ENCODE assay signal across 1 cellular context in genomic region chr5:145833616-145834200, GRCh38.
TF ChIP-seq lines count a peak whose summit lies in the region.

No MANE protein-coding gene starts in this region.

TF ChIP-seq in HepG2, 621 proteins besides CTCF, POLR2A, EP300 and RAD21 (continued from another document):
- TF ChIP-seq ZHX2 (IDR thresholded peaks at IDR 0.05; ENCODE audit: low read depth) (no peak), ZHX2 (CRISPR knock-in tag; IDR thresholded peaks at IDR 0.05; ENCODE audit: borderline replicate concordance) (no peak), HOXD1 (CRISPR knock-in tag; IDR thresholded peaks at IDR 0.05) (no peak), DR1 (CRISPR knock-in tag; IDR thresholded peaks at IDR 0.05) (no peak), ZNF501 (CRISPR knock-in tag; IDR thresholded peaks at IDR 0.05) (0 out of 2 replicates have a peak, but pooled peaks have one; percentile 30), ESRRA (CRISPR knock-in tag; IDR thresholded peaks at IDR 0.05; ENCODE audit: low read depth) (peak; percentile 62; the same call in 1 of the 2 replicates), SALL2 (CRISPR knock-in tag; IDR thresholded peaks at IDR 0.05) (no peak), ZFX (CRISPR knock-in tag; IDR thresholded peaks at IDR 0.05; ENCODE audit: low read depth) (peak; percentile 24; the same call in 1 of the 2 replicates), TOPORS (CRISPR knock-in tag; IDR thresholded peaks at IDR 0.05) (no peak), ERF (CRISPR knock-in tag; IDR thresholded peaks at IDR 0.05) (no peak), KDM3A (CRISPR knock-in tag; IDR thresholded peaks at IDR 0.05; ENCODE audit: low read depth) (no peak), ZNF773 (CRISPR knock-in tag; IDR thresholded peaks at IDR 0.05; ENCODE audit: borderline replicate concordance) (no peak), GABPA (IDR thresholded peaks at IDR 0.05; ENCODE audit: low read depth, low read length) (no peak), GABPA (CRISPR knock-in tag; IDR thresholded peaks at IDR 0.05; ENCODE audit: low read depth) (no peak), MAFF (IDR thresholded peaks at IDR 0.05; ENCODE audit: low read depth, low read length) (peak; percentile 61), RFX1 (IDR thresholded peaks at IDR 0.05) (no peak), ZFP36 (IDR thresholded peaks at IDR 0.05; ENCODE audit: borderline replicate concordance, low read depth, low read length, partially characterized antibody) (no peak), SP140L (CRISPR knock-in tag; IDR thresholded peaks at IDR 0.05; ENCODE audit: borderline replicate concordance) (no peak), ZNF564 (CRISPR knock-in tag; IDR thresholded peaks at IDR 0.05) (no peak), GPBP1L1 (CRISPR knock-in tag; IDR thresholded peaks at IDR 0.05) (no peak), HCFC1 (IDR thresholded peaks at IDR 0.05; ENCODE audit: low read depth, low read length) (no peak), BCL6 (CRISPR knock-in tag; IDR thresholded peaks at IDR 0.05) (peak; percentile 53), DMAP1 (CRISPR knock-in tag; IDR thresholded peaks at IDR 0.05) (no peak), ZNF709 (CRISPR knock-in tag; IDR thresholded peaks at IDR 0.05) (no peak), ZNF274 (CRISPR knock-in tag; IDR thresholded peaks at IDR 0.05) (no peak), HNF4G (IDR thresholded peaks at IDR 0.05; ENCODE audit: borderline replicate concordance, low read depth, low read length) (peak; percentile 37), HNF4G (CRISPR knock-in tag; IDR thresholded peaks at IDR 0.05; ENCODE audit: borderline replicate concordance, low read depth) (no peak), CHCHD3 (CRISPR knock-in tag; IDR thresholded peaks at IDR 0.05) (no peak), HNF4A (CRISPR knock-in tag; IDR thresholded peaks at IDR 0.05) (peak; percentile 40; the same call in 1 of the 2 replicates), ZNF441 (CRISPR knock-in tag; IDR thresholded peaks at IDR 0.05; ENCODE audit: borderline replicate concordance) (no peak), TCF7 (IDR thresholded peaks at IDR 0.05; ENCODE audit: low read depth) (no peak), AGO1 (IDR thresholded peaks at IDR 0.05; ENCODE audit: low read depth, low read length, poor library complexity, severe bottlenecking) (no peak), HINFP (CRISPR knock-in tag; IDR thresholded peaks at IDR 0.05; ENCODE audit: low read depth) (no peak), MXD1 (CRISPR knock-in tag; IDR thresholded peaks at IDR 0.05) (no peak), ATF7-NPFF (CRISPR knock-in tag; IDR thresholded peaks at IDR 0.05; ENCODE audit: low read depth) (no peak), ZNF558 (CRISPR knock-in tag; IDR thresholded peaks at IDR 0.05; ENCODE audit: borderline replicate concordance) (no peak), ZNF160 (CRISPR knock-in tag; IDR thresholded peaks at IDR 0.05) (no peak), ZKSCAN1 (IDR thresholded peaks at IDR 0.05; ENCODE audit: low read length) (no peak), ZBTB1 (CRISPR knock-in tag; IDR thresholded peaks at IDR 0.05; ENCODE audit: borderline replicate concordance) (no peak), DNMT3B (CRISPR knock-in tag; conservative IDR thresholded peaks at IDR 0.05) (no peak), ZNF484 (CRISPR knock-in tag; IDR thresholded peaks at IDR 0.05; ENCODE audit: borderline replicate concordance, low read depth) (no peak), SP4 (CRISPR knock-in tag; IDR thresholded peaks at IDR 0.05) (no peak), ZFP37 (CRISPR knock-in tag; IDR thresholded peaks at IDR 0.05; ENCODE audit: borderline replicate concordance) (no peak)
